Comparison of ENCODE assay signal across 8 cellular contexts in genomic region chr9:105694848-105695581, GRCh38. TPM values are rescaled to one million over a fixed set of nuclear protein-coding genes. Genes with fewer than 3 reads are reported as not detected.
DNase-seq lines count a peak whose midpoint lies in the region; ATAC-seq and TF ChIP-seq lines count a peak whose summit lies in the region.

No MANE protein-coding gene starts in this region.

- H3K4me3 Mint-ChIP-seq in progenitor cell of endocrine pancreas (ENCODE audit: low read depth): peak overlapping the region; percentile 85

- no peaks in the 10 kb centered on the region for H3K27me3 ChIP-seq in SU-DHL-6 (ENCODE audit: low read length)
- H3K27me3 ChIP-seq in adipocyte (replicated peaks; ENCODE audit: control insufficient read depth, insufficient read depth, low read length): peaks cover 3% of the 10 kb centered on the region
- peaks cover 0 to 9% of the 10 kb centered on the region in 2 donors for H3K27me3 ChIP-seq in uterus

- no peak for TF ChIP-seq POLR2A in uterus (IDR thresholded peaks at IDR 0.05)

- H3K4me1 ChIP-seq in adipocyte (ENCODE audit: control insufficient read depth, insufficient read depth, low read length) (peaks cover 13% of the 10 kb centered on the region), uterus (no peaks in the 10 kb centered on the region)

- ATAC-seq in GM21619 (IDR thresholded peaks at IDR 0.05; ENCODE audit: unreplicated experiment) (peak; percentile 59), left ventricle myocardium superior (peak; percentile 78)

- H3K9me3 ChIP-seq in SU-DHL-6 (ENCODE audit: insufficient read depth, low read length) (no peaks in the 10 kb centered on the region), adipocyte (ENCODE audit: control insufficient read depth, low read length) (no peaks in the 10 kb centered on the region), uterus (no peaks in the 10 kb centered on the region)

- peak overlapping the region; percentile 61 for H3K9ac ChIP-seq in SU-DHL-6 (ENCODE audit: low read length)
- peak overlapping the region; percentile 36 for H3K9ac ChIP-seq in adipocyte (ENCODE audit: low read length)

- H4K20me1 ChIP-seq in SU-DHL-6 (ENCODE audit: low read depth, low read length): 0 out of 2 replicates have a peak, but pooled peaks cover 14% of the 10 kb centered on the region

- H3K79me2 ChIP-seq in SU-DHL-6 (ENCODE audit: insufficient read depth, low read length): peaks cover 40% of the 10 kb centered on the region

- intact Hi-C loops in left ventricle myocardium superior (cut with micrococcal nuclease) (no loop called here), uterus (cut with DNase I; ENCODE audit: low total_unique reads) (no loop called here)

- H3K27ac Mint-ChIP-seq in progenitor cell of endocrine pancreas: peak overlapping the region; percentile 42

- H3K4me3 ChIP-seq in SU-DHL-6 (ENCODE audit: insufficient read depth, low read length, poor library complexity, severe bottlenecking) (peak overlapping the region; percentile 90), adipocyte (ENCODE audit: low read length) (peak overlapping the region; percentile 80), uterus (peak overlapping the region; percentile 57 to 83)

- no peaks in the 10 kb centered on the region for H3K36me3 Mint-ChIP-seq in progenitor cell of endocrine pancreas (ENCODE audit: insufficient read depth)

- H3K36me3 ChIP-seq in SU-DHL-6 (ENCODE audit: low read length): no peaks in the 10 kb centered on the region
- no peaks in the 10 kb centered on the region for H3K36me3 ChIP-seq in adipocyte (ENCODE audit: control insufficient read depth, insufficient read depth, low read length, severe bottlenecking)
- no peaks in the 10 kb centered on the region for H3K36me3 ChIP-seq in uterus

- TF ChIP-seq CTCF in SU-DHL-6 (IDR thresholded peaks at IDR 0.05; ENCODE audit: insufficient read depth, low read length, poor library complexity, severe bottlenecking): no peak
- no peak for TF ChIP-seq CTCF in progenitor cell of endocrine pancreas (IDR thresholded peaks at IDR 0.05; ENCODE audit: unreplicated experiment)
- no peak for TF ChIP-seq CTCF in uterus (IDR thresholded peaks at IDR 0.05)

- no peaks in the 10 kb centered on the region for H3K9me3 Mint-ChIP-seq in progenitor cell of endocrine pancreas (ENCODE audit: low read depth)

- H3F3A ChIP-seq in SU-DHL-6 (ENCODE audit: insufficient read depth): no peaks in the 10 kb centered on the region

- peaks cover 15% of the 10 kb centered on the region for H3K4me1 Mint-ChIP-seq in progenitor cell of endocrine pancreas (ENCODE audit: low read depth)

- H2AFZ ChIP-seq in SU-DHL-6 (ENCODE audit: low read depth, low read length, severe bottlenecking): peak overlapping the region; percentile 93

- H3K27ac ChIP-seq in SU-DHL-6 (ENCODE audit: low read depth, low read length): no peak overlapping the region
- H3K27ac ChIP-seq in uterus: peak overlapping the region; percentile 58 to 73

- H3K27me3 Mint-ChIP-seq in progenitor cell of endocrine pancreas: peaks cover 26% of the 10 kb centered on the region

- peak overlapping the region; percentile 87 for H3K4me2 ChIP-seq in SU-DHL-6 (ENCODE audit: low read depth, low read length, poor library complexity, severe bottlenecking)

- DNase-seq in Daoy (ENCODE audit: low read depth) (peak; percentile 78), HuH-7.5 (ENCODE audit: low spot score) (peak; percentile 54), adipocyte (ENCODE audit: low read depth) (peak; percentile 72), left ventricle myocardium superior (peak; percentile 79), progenitor cell of endocrine pancreas (ENCODE audit: low spot score, unreplicated experiment) (peak; percentile 30), uterus (peak; percentile 56 to 71)

- H3K9me2 ChIP-seq in SU-DHL-6 (replicated peaks; ENCODE audit: insufficient read depth, low read length): no peaks in the 10 kb centered on the region

RNA-seq across cellular contexts. Expression of gene TMEM38B, which starts 0.7 kb away (rescaled TPM):
- total RNA-seq in Daoy (2014; rRNA removed; shearing (Covaris generic)): 34.7 and 64.2 TPM in 2 replicates
- total RNA-seq in left ventricle myocardium superior (62.9 TPM), progenitor cell of endocrine pancreas (18.8 and 19.3 TPM in 2 replicates), uterus (10 to 100 TPM in 3 of 4 donors, 1 to 10 TPM in 1; 4.4 to 24.3 (median 17.1) TPM)

RNA-seq across cellular contexts. Expression of gene TAL2, which starts 32.8 kb away (rescaled TPM):
- 0.46 TPM in 1 of 2 replicates, not detected in the other for total RNA-seq in Daoy (2014; rRNA removed; shearing (Covaris generic))
- total RNA-seq in left ventricle myocardium superior: not detected
- 0.82 and 2.2 TPM in 2 replicates for total RNA-seq in progenitor cell of endocrine pancreas
- total RNA-seq in uterus: under 1 TPM in 1 of 4 donors, not detected in 3; 0.55 TPM
